ENCODE assay signal across 27 cellular contexts in the genomic region with DNA sequence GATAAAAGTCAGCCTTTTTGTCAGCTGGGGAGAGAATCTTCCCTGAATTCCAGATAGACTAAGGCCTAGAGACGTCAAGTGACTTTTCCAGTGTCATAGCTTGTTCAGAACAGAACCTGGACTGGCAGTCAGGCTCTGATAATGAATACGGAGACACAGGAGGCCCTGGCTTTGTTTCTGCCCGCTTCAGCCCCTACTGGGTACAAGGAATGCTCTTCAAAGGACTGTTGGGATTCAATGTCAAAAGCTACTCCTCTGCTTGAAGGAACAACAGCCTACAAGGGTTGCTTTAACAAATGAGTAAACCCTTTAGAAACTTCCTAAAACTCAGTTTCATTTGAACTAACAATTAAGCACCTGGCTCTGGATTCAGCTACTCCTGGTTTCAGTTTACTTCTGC.
"Had no signal": no experiment of that assay in that cellular context is flagged by ENCODE, and none has a peak within 500 bp of the region (broad histone marks: within the 10 kb centered on the region; RNA-seq: fewer than 3 reads in every experiment).

No MANE protein-coding gene starts in this region.

- DNase-seq: dermis blood vessel endothelial cell; effector memory CD4-positive, alpha-beta T cell; erythroblast; esophagus squamous epithelium; foreskin melanocyte; glutamatergic neuron; heart right ventricle; hippocampal formation; kidney; mucosa of descending colon; naive B cell; nucleus accumbens; stimulated activated CD4-positive, alpha-beta T cell treated with anti-CD3 and anti-CD28 coated beads, Interleukin-2, amount 100 ng/mL, for 24 hours; stimulated activated CD4-positive, alpha-beta T cell treated with anti-CD3 and anti-CD28 coated beads, Interleukin-4, amount 100 ng/mL, for 24 hours; stimulated activated naive CD4-positive, alpha-beta T cell treated with Interleukin-2 at 50 U/mL for 16 hours; stomach; thyroid gland; trophoblast cell had no signal

- H3K4me1 ChIP-seq: heart right ventricle, prostate gland, right atrium auricular region, stomach, thyroid gland, vagina had no signal

- ATAC-seq: heart right ventricle; left lobe of liver; mucosa of descending colon; natural killer cell treated with Interleukin-12 subunit alpha and Interleukin-12 subunit beta and Interleukin-15 and Interleukin-18, amount 100 ng/mL, for 72 hours; sciatic nerve; stimulated activated effector memory CD8-positive, alpha-beta T cell treated with anti-CD3 and anti-CD28 coated beads, Interleukin-12 subunit alpha, Interleukin-12 subunit beta, amount 100 ng/mL, for 72 hours had no signal

- H3K36me3 ChIP-seq: esophagus squamous epithelium, heart right ventricle, prostate gland, right atrium auricular region, stomach, thyroid gland, vagina had no signal

- H3K27ac ChIP-seq: coronary artery, esophagus squamous epithelium, heart right ventricle, prostate gland, right atrium auricular region, stomach, thyroid gland, vagina had no signal

- H3K4me3 ChIP-seq: coronary artery, esophagus squamous epithelium, heart right ventricle, lung, mucosa of descending colon, prostate gland, right atrium auricular region, stomach, thyroid gland, vagina had no signal

- H3K27me3 ChIP-seq: esophagus squamous epithelium, heart right ventricle, right atrium auricular region, stomach, thyroid gland, vagina had no signal
